In genomic region chr17:29844339-29845048, GRCh38 we compare ENCODE assay signal across 1 cellular context.
A peak's percentile ranks its signal among the peaks of the same experiment; 100 is the strongest.
TF ChIP-seq lines count a peak whose summit lies in the region.

No MANE protein-coding gene starts in this region.

TF ChIP-seq in HEK293, 187 proteins besides CTCF, POLR2A, EP300 and RAD21 (continued from another document):
- TF ChIP-seq, protein P1, sequence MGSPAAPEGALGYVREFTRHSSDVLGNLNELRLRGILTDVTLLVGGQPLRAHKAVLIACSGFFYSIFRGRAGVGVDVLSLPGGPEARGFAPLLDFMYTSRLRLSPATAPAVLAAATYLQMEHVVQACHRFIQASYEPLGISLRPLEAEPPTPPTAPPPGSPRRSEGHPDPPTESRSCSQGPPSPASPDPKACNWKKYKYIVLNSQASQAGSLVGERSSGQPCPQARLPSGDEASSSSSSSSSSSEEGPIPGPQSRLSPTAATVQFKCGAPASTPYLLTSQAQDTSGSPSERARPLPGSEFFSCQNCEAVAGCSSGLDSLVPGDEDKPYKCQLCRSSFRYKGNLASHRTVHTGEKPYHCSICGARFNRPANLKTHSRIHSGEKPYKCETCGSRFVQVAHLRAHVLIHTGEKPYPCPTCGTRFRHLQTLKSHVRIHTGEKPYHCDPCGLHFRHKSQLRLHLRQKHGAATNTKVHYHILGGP (tag by site-specific recombination; IDR thresholded peaks at IDR 0.05) = no peak
- no peak for TF ChIP-seq ZNF362 (tag by site-specific recombination; IDR thresholded peaks at IDR 0.05)
- no peak for TF ChIP-seq MYNN (tag by site-specific recombination; IDR thresholded peaks at IDR 0.05; ENCODE audit: borderline replicate concordance)
- TF ChIP-seq KLF10 (tag by site-specific recombination; IDR thresholded peaks at IDR 0.05) = peak; percentile 50; the same call in 1 of the 2 replicates
- no peak for TF ChIP-seq ZNF510 (tag by site-specific recombination; IDR thresholded peaks at IDR 0.05; ENCODE audit: insufficient replicate concordance)
- TF ChIP-seq ZNF549 (tag by site-specific recombination; IDR thresholded peaks at IDR 0.05) = no peak
- TF ChIP-seq ZBTB17 (tag by site-specific recombination; IDR thresholded peaks at IDR 0.05) = peak; percentile 67; the same call in 1 of the 2 replicates
- TF ChIP-seq ZNF274 (IDR thresholded peaks at IDR 0.05; ENCODE audit: low read length) = no peak
- no peak for TF ChIP-seq ZNF274 (tag by site-specific recombination; IDR thresholded peaks at IDR 0.05; ENCODE audit: borderline replicate concordance)
- TF ChIP-seq, protein P2, sequence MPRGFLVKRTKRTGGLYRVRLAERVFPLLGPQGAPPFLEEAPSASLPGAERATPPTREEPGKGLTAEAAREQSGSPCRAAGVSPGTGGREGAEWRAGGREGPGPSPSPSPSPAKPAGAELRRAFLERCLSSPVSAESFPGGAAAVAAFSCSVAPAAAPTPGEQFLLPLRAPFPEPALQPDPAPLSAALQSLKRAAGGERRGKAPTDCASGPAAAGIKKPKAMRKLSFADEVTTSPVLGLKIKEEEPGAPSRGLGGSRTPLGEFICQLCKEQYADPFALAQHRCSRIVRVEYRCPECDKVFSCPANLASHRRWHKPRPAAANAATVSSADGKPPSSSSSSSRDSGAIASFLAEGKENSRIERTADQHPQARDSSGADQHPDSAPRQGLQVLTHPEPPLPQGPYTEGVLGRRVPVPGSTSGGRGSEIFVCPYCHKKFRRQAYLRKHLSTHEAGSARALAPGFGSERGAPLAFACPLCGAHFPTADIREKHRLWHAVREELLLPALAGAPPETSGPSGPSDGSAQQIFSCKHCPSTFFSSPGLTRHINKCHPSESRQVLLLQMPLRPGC (tag by site-specific recombination; IDR thresholded peaks at IDR 0.05) = no peak
- TF ChIP-seq ZFP3 (tag by site-specific recombination; IDR thresholded peaks at IDR 0.05; ENCODE audit: low read depth) = no peak
- TF ChIP-seq ZNF792 (tag by site-specific recombination; IDR thresholded peaks at IDR 0.05) = no peak
- TF ChIP-seq, protein P3, sequence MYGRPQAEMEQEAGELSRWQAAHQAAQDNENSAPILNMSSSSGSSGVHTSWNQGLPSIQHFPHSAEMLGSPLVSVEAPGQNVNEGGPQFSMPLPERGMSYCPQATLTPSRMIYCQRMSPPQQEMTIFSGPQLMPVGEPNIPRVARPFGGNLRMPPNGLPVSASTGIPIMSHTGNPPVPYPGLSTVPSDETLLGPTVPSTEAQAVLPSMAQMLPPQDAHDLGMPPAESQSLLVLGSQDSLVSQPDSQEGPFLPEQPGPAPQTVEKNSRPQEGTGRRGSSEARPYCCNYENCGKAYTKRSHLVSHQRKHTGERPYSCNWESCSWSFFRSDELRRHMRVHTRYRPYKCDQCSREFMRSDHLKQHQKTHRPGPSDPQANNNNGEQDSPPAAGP (tag by site-specific recombination; IDR thresholded peaks at IDR 0.05) = no peak
- TF ChIP-seq ZNF112 (tag by site-specific recombination; IDR thresholded peaks at IDR 0.05) = no peak
- TF ChIP-seq ZNF174 (tag by site-specific recombination; IDR thresholded peaks at IDR 0.05) = no peak
- no peak for TF ChIP-seq GLIS2 (tag by site-specific recombination; IDR thresholded peaks at IDR 0.05)
- TF ChIP-seq, protein P4, sequence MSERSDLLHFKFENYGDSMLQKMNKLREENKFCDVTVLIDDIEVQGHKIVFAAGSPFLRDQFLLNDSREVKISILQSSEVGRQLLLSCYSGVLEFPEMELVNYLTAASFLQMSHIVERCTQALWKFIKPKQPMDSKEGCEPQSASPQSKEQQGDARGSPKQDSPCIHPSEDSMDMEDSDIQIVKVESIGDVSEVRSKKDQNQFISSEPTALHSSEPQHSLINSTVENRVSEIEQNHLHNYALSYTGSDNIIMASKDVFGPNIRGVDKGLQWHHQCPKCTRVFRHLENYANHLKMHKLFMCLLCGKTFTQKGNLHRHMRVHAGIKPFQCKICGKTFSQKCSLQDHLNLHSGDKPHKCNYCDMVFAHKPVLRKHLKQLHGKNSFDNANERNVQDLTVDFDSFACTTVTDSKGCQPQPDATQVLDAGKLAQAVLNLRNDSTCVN (tag by site-specific recombination; optimal IDR thresholded peaks at IDR 0.05) = no peak
- TF ChIP-seq ZNF169 (tag by site-specific recombination; IDR thresholded peaks at IDR 0.05) = no peak
- TF ChIP-seq ZNF16 (tag by site-specific recombination; IDR thresholded peaks at IDR 0.05; ENCODE audit: low read depth) = no peak
- no peak for TF ChIP-seq ZNF654 (tag by site-specific recombination; IDR thresholded peaks at IDR 0.05; ENCODE audit: low read depth)
- no peak for TF ChIP-seq ZNF280D (tag by site-specific recombination; IDR thresholded peaks at IDR 0.05)
- no peak for TF ChIP-seq ZNF561 (tag by site-specific recombination; IDR thresholded peaks at IDR 0.05; ENCODE audit: borderline replicate concordance)
- TF ChIP-seq IKZF3 (tag by site-specific recombination; IDR thresholded peaks at IDR 0.05) = peak; percentile 10; the same call in 1 of the 2 replicates
- no peak for TF ChIP-seq ZBTB7A (tag by site-specific recombination; IDR thresholded peaks at IDR 0.05; ENCODE audit: low read depth)
- TF ChIP-seq ZXDB (tag by site-specific recombination; IDR thresholded peaks at IDR 0.05) = no peak
- no peak for TF ChIP-seq ZNF791 (tag by site-specific recombination; IDR thresholded peaks at IDR 0.05)
- no peak for TF ChIP-seq ZEB2 (tag by site-specific recombination; IDR thresholded peaks at IDR 0.05)
- 0 out of 2 replicates have a peak, but pooled peaks have one; percentile 34 for TF ChIP-seq ZBTB8A (tag by site-specific recombination; IDR thresholded peaks at IDR 0.05)
- TF ChIP-seq OSR2 (tag by site-specific recombination; IDR thresholded peaks at IDR 0.05) = peak; percentile 47; the same call in 1 of the 2 replicates
- no peak for TF ChIP-seq ZNF664 (tag by site-specific recombination; IDR thresholded peaks at IDR 0.05)
- TF ChIP-seq ZNF214 (tag by site-specific recombination; IDR thresholded peaks at IDR 0.05; ENCODE audit: borderline replicate concordance) = no peak
- TF ChIP-seq OVOL3 (tag by site-specific recombination; IDR thresholded peaks at IDR 0.05) = no peak
- no peak for TF ChIP-seq ZNF571 (tag by site-specific recombination; IDR thresholded peaks at IDR 0.05)
- TF ChIP-seq ZNF555 (tag by site-specific recombination; conservative IDR thresholded peaks at IDR 0.05) = no peak
- no peak for TF ChIP-seq ZNF639 (tag by site-specific recombination; IDR thresholded peaks at IDR 0.05)
- no peak for TF ChIP-seq KLF7 (tag by site-specific recombination; IDR thresholded peaks at IDR 0.05; ENCODE audit: borderline replicate concordance)
- peak; percentile 67; the same call in 1 of the 2 replicates for TF ChIP-seq ZBTB44 (tag by site-specific recombination; IDR thresholded peaks at IDR 0.05)
- no peak for TF ChIP-seq ZNF202 (tag by site-specific recombination; IDR thresholded peaks at IDR 0.05; ENCODE audit: borderline replicate concordance)
- TF ChIP-seq ZNF600 (tag by site-specific recombination; IDR thresholded peaks at IDR 0.05) = no peak
- TF ChIP-seq, protein P5, sequence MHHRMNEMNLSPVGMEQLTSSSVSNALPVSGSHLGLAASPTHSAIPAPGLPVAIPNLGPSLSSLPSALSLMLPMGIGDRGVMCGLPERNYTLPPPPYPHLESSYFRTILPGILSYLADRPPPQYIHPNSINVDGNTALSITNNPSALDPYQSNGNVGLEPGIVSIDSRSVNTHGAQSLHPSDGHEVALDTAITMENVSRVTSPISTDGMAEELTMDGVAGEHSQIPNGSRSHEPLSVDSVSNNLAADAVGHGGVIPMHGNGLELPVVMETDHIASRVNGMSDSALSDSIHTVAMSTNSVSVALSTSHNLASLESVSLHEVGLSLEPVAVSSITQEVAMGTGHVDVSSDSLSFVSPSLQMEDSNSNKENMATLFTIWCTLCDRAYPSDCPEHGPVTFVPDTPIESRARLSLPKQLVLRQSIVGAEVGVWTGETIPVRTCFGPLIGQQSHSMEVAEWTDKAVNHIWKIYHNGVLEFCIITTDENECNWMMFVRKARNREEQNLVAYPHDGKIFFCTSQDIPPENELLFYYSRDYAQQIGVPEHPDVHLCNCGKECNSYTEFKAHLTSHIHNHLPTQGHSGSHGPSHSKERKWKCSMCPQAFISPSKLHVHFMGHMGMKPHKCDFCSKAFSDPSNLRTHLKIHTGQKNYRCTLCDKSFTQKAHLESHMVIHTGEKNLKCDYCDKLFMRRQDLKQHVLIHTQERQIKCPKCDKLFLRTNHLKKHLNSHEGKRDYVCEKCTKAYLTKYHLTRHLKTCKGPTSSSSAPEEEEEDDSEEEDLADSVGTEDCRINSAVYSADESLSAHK (tag by site-specific recombination; IDR thresholded peaks at IDR 0.05) = no peak
- no peak for TF ChIP-seq ZNF394 (tag by site-specific recombination; IDR thresholded peaks at IDR 0.05; ENCODE audit: borderline replicate concordance)
- TF ChIP-seq YY1 (tag by site-specific recombination; IDR thresholded peaks at IDR 0.05) = no peak
- TF ChIP-seq ZNF404 (tag by site-specific recombination; IDR thresholded peaks at IDR 0.05) = no peak
- no peak for TF ChIP-seq ZNF239 (tag by site-specific recombination; IDR thresholded peaks at IDR 0.05)
- no peak for TF ChIP-seq ZFP37 (tag by site-specific recombination; IDR thresholded peaks at IDR 0.05)
- peak; percentile 41; the same call in 1 of the 2 replicates for TF ChIP-seq TCF7L2 (IDR thresholded peaks at IDR 0.05; ENCODE audit: borderline replicate concordance, low read depth, low read length)
- TF ChIP-seq ZNF184 (tag by site-specific recombination; IDR thresholded peaks at IDR 0.05) = no peak
